Comparison of ENCODE assay signal across 9 cellular contexts in the genomic region with DNA sequence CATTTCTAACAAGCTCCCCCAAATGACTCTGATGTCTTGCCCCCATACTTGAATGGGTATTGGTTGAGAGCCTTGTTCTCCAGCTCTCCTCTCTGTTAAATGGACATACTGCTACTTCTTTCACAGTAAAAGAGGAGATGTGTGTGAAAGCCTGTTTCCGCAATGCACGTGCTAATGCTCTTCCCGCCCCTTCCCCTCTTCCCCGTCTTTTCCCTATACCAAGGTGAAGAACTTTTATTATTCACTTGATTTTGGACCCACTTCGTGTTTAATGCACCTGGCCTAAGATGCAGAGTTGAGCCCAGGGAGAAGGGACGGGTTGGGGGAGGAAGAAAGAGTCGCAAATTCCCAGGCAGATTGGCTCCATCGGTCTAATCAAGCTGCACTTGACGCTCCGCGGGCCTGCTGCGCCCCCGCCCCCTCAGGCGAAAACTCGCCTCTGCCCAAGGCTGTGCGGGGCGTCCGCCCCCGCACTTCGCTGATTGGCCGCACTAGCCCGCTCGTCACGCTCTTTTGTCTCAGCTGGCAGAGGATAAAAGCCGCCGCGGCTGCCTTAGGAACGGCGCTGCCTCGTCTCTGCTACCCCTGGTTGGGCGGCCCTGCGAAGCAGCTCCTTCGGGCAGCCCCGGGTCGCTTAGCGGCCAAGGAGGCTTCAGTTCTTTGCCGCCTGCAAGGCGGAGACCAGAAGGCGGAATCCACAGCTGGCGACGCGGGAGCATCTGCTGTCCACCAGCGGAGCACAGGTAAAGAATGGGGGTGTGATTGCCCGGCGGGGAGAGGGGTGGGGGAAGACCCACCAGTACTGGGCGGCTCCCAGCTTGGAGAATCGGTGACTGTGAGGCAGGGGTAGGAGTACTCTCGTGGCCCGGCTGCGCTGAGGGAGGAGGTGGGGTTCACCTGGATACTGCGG. TPM values are rescaled to one million over a fixed set of nuclear protein-coding genes. Genes with fewer than 3 reads are reported as not detected.
DNase-seq lines count a peak whose midpoint lies in the region; ATAC-seq and TF ChIP-seq lines count a peak whose summit lies in the region.
"Had no signal": no experiment of that assay in that cellular context is flagged by ENCODE, and none has a peak within 500 bp of the region (broad histone marks: within the 10 kb centered on the region; RNA-seq: fewer than 3 reads in every experiment).

TSS of gene ZCCHC12 (plus strand) at position 562 of the 910 bp plus-strand sequence. CDS start 1,421 bp downstream, outside the sequence.

- H3K36me3 ChIP-seq in GM06990 (ENCODE audit: control insufficient read depth, insufficient read depth, low read length) (no peaks in the 10 kb centered on the region), MG63 (no peaks in the 10 kb centered on the region), brain microvascular endothelial cell (replicated peaks) (no peaks in the 10 kb centered on the region)

- H3K27me3 ChIP-seq in GM06990 (replicated peaks; ENCODE audit: control insufficient read depth, insufficient read depth, low read length) (peaks cover 2% of the 10 kb centered on the region), MG63 (0 out of 2 replicates have a peak, but pooled peaks cover 2% of the 10 kb centered on the region), brain microvascular endothelial cell (replicated peaks) (no peaks in the 10 kb centered on the region)

- in situ Hi-C loops in brain microvascular endothelial cell (cut with HindIII; ENCODE audit: low pct_ligation_motif_present, low sequenced_read_pairs) = no loop called here

- no peak for ATAC-seq in HG03469 (IDR thresholded peaks at IDR 0.05; ENCODE audit: unreplicated experiment)

- DNase-seq in GM06990 (ENCODE audit: extremely low read depth, insufficient read length) (peak; percentile 54), MG63 (peak; percentile 58), T-helper 22 cell (ENCODE audit: low read depth) (peak; percentile 6), brain microvascular endothelial cell (peak; percentile 37), iris pigment epithelial cell (ENCODE audit: low read depth) (peak; percentile 52), OCI-M2 (lab: John Stamatoyannopoulos, UW; ENCODE audit: unreplicated experiment) (no peak)
- DNase-seq in stimulated activated CD4-positive, alpha-beta T cell treated with anti-CD3 and anti-CD28 coated beads, Interleukin-2, amount 100 ng/mL, for 24 hours = peak; percentile 18 to 46

- TF ChIP-seq CTCF in GM06990 (IDR thresholded peaks at IDR 0.05; ENCODE audit: insufficient read depth, low read length, poor library complexity, severe bottlenecking) (no peak), brain microvascular endothelial cell (IDR thresholded peaks at IDR 0.05; ENCODE audit: low read depth, low read length, missing control alignments) (peak; percentile 9)

- H3K9me3 ChIP-seq in MG63 = no peaks in the 10 kb centered on the region

- H3K4me3 ChIP-seq in GM06990 (replicated peaks; ENCODE audit: low read depth, low read length) (no peak within 1 kb of the TSS), MG63 (peak within 1 kb of the TSS; percentile 13; the same call in 1 of the 2 replicates), brain microvascular endothelial cell (ENCODE audit: low read depth, low read length) (peak within 1 kb of the TSS; percentile 43)

- H3K27ac ChIP-seq in brain microvascular endothelial cell = no peak within 1 kb of the TSS

RNA-seq across cellular contexts. Expression of gene ZCCHC12, which starts in this region (rescaled TPM):
- not detected in 2 replicates for total RNA-seq in MG63 (2014; rRNA removed; shearing (Covaris generic); ENCODE audit: low replicate concordance)
- total RNA-seq: SK-MEL-5 had no signal

Comparison
In these comparisons a context has a peak if more than half of its experiments do, and no peak if none do; other contexts are left out.
1. Peak in DNase-seq and H3K4me3 ChIP-seq in MG63; RNA of the gene not detected or under 1 TPM.